In genomic region chr6:8088355-8088754, GRCh38 we compare ENCODE assay signal across 7 cellular contexts. TPM values are rescaled to one million over a fixed set of nuclear protein-coding genes. Genes with fewer than 3 reads are reported as not detected.
A peak's percentile ranks its signal among the peaks of the same experiment; 100 is the strongest.
DNase-seq lines count a peak whose midpoint lies in the region; ATAC-seq and TF ChIP-seq lines count a peak whose summit lies in the region.
"Not testable (repeated sequence)": the region's sequence is repeated elsewhere in the genome, so short reads cannot be mapped to it uniquely, and the experiment has no call there.

No MANE protein-coding gene starts in this region.

- H3K27ac ChIP-seq in HEK293 (ENCODE audit: extremely low read depth, low read depth, low read length) = not testable (repeated sequence)
- H3K27ac ChIP-seq in ascending aorta (peak overlapping the region; percentile 55 to 58), aorta (ENCODE audit: low read depth in 1 of 2, low read length in 2 of 2) (peak overlapping the region; percentile 61 to 72)

- H3K4me1 ChIP-seq in HEK293 (ENCODE audit: control insufficient read depth, insufficient read depth, low read length) (peaks cover 20% of the 10 kb centered on the region), ascending aorta (peaks cover 0 to 24% of the 10 kb centered on the region in 2 donors)
- not testable (repeated sequence) for H3K4me1 ChIP-seq in aorta (ENCODE audit: control insufficient read depth in 1 of 2, insufficient read depth in 2 of 2, low read length in 2 of 2)

- peaks cover 25% of the 10 kb centered on the region for H3K4me1 Mint-ChIP-seq in activated naive CD4-positive, alpha-beta T cell treated with anti-CD3 and anti-CD28 coated beads, Interleukin-2, amount 50 U/mL, for 24 hours
- peaks cover 27% of the 10 kb centered on the region for H3K4me1 Mint-ChIP-seq in dendritic cell treated with granulocyte-macrophage colony-stimulating factor and Interleukin-4, amounts not matched to agents 40 ng/mL and 50 ng/mL, for 4 days (ENCODE audit: low read depth)
- H3K4me1 Mint-ChIP-seq in glutamatergic neuron (ENCODE audit: low read depth, unreplicated experiment) = not testable (repeated sequence)
- peaks cover 20% of the 10 kb centered on the region for H3K4me1 Mint-ChIP-seq in stimulated activated naive CD8-positive, alpha-beta T cell treated with anti-CD3 and anti-CD28 coated beads, Interleukin-15, amount 100 ng/mL, for 72 hours

- peaks cover 49% of the 10 kb centered on the region for H3K36me3 Mint-ChIP-seq in activated naive CD4-positive, alpha-beta T cell treated with anti-CD3 and anti-CD28 coated beads, Interleukin-2, amount 50 U/mL, for 24 hours
- H3K36me3 Mint-ChIP-seq in dendritic cell treated with granulocyte-macrophage colony-stimulating factor and Interleukin-4, amounts not matched to agents 40 ng/mL and 50 ng/mL, for 4 days (ENCODE audit: low read depth) = peaks cover 51% of the 10 kb centered on the region
- peaks cover 33% of the 10 kb centered on the region for H3K36me3 Mint-ChIP-seq in glutamatergic neuron (ENCODE audit: unreplicated experiment)

- H3K27ac Mint-ChIP-seq in activated naive CD4-positive, alpha-beta T cell treated with anti-CD3 and anti-CD28 coated beads, Interleukin-2, amount 50 U/mL, for 24 hours = peak overlapping the region; percentile 38
- peak overlapping the region; percentile 12 for H3K27ac Mint-ChIP-seq in dendritic cell treated with granulocyte-macrophage colony-stimulating factor and Interleukin-4, amounts not matched to agents 40 ng/mL and 50 ng/mL, for 4 days
- H3K27ac Mint-ChIP-seq in glutamatergic neuron (ENCODE audit: unreplicated experiment) = peak overlapping the region; percentile 48
- peak overlapping the region; percentile 59 to 79 for H3K27ac Mint-ChIP-seq in stimulated activated naive CD8-positive, alpha-beta T cell treated with anti-CD3 and anti-CD28 coated beads, Interleukin-15, amount 100 ng/mL, for 72 hours

- H3K36me3 ChIP-seq in HEK293 (ENCODE audit: control insufficient read depth in 2 of 2, insufficient read depth in 1 of 2, low read length in 2 of 2) (peaks cover 27 to 58% of the 10 kb centered on the region in 2 experiments), ascending aorta (peaks cover 0 to 22% of the 10 kb centered on the region in 2 donors)
- not testable (repeated sequence) for H3K36me3 ChIP-seq in aorta (ENCODE audit: control insufficient read depth in 1 of 2, insufficient read depth in 2 of 2, low read length in 1 of 2)

- WGBS in aorta, 2 donors = 69 to 74% methylated on average over 2 of the region's 2 CpGs

- POLR2A ChIA-PET in HEK293 (lab: Yijun Ruan, JAX) = interaction anchor here (1.1 kb wide), 1 partner anchor 14 kb away, joined by 4 read pairs; the partner anchor contains the start of gene EEF1E1

- not testable (repeated sequence) for DNase-seq in ascending aorta (ENCODE audit: low spot score in 2 of 2); glutamatergic neuron; stimulated activated naive CD8-positive, alpha-beta T cell treated with anti-CD3 and anti-CD28 coated beads, Interleukin-15, amount 100 ng/mL, for 72 hours; aorta

- not testable (repeated sequence) for H3K9me3 Mint-ChIP-seq in activated naive CD4-positive, alpha-beta T cell treated with anti-CD3 and anti-CD28 coated beads, Interleukin-2, amount 50 U/mL, for 24 hours; dendritic cell treated with granulocyte-macrophage colony-stimulating factor and Interleukin-4, amounts not matched to agents 40 ng/mL and 50 ng/mL, for 4 days; glutamatergic neuron (ENCODE audit: unreplicated experiment); stimulated activated naive CD8-positive, alpha-beta T cell treated with anti-CD3 and anti-CD28 coated beads, Interleukin-15, amount 100 ng/mL, for 72 hours

- ATAC-seq in stimulated activated naive CD8-positive, alpha-beta T cell treated with anti-CD3 and anti-CD28 coated beads, Interleukin-15, amount 100 ng/mL, for 72 hours; aorta (ENCODE audit: low FRiP score): not testable (repeated sequence)

- not testable (repeated sequence) for H3K27me3 Mint-ChIP-seq in activated naive CD4-positive, alpha-beta T cell treated with anti-CD3 and anti-CD28 coated beads, Interleukin-2, amount 50 U/mL, for 24 hours; dendritic cell treated with granulocyte-macrophage colony-stimulating factor and Interleukin-4, amounts not matched to agents 40 ng/mL and 50 ng/mL, for 4 days; glutamatergic neuron (ENCODE audit: unreplicated experiment); stimulated activated naive CD8-positive, alpha-beta T cell treated with anti-CD3 and anti-CD28 coated beads, Interleukin-15, amount 100 ng/mL, for 72 hours

- TF ChIP-seq CTCF in HEK293 (tag by site-specific recombination; IDR thresholded peaks at IDR 0.05); ascending aorta (IDR thresholded peaks at IDR 0.05); glutamatergic neuron (IDR thresholded peaks at IDR 0.05; ENCODE audit: partially characterized antibody, unreplicated experiment): not testable (repeated sequence)

- not testable (repeated sequence) for H3K4me3 Mint-ChIP-seq in activated naive CD4-positive, alpha-beta T cell treated with anti-CD3 and anti-CD28 coated beads, Interleukin-2, amount 50 U/mL, for 24 hours; dendritic cell treated with granulocyte-macrophage colony-stimulating factor and Interleukin-4, amounts not matched to agents 40 ng/mL and 50 ng/mL, for 4 days; glutamatergic neuron (ENCODE audit: unreplicated experiment); stimulated activated naive CD8-positive, alpha-beta T cell treated with anti-CD3 and anti-CD28 coated beads, Interleukin-15, amount 100 ng/mL, for 72 hours

- H3K4me3 ChIP-seq in HEK293 (ENCODE audit: low read depth, low read length); ascending aorta; aorta (ENCODE audit: low read length in 2 of 2): not testable (repeated sequence)

- H3K27me3 ChIP-seq in ascending aorta; aorta (ENCODE audit: control insufficient read depth in 1 of 2, insufficient read depth in 2 of 2, low read length in 1 of 2): not testable (repeated sequence)

- CTCF ChIA-PET in HEK293 (lab: Yijun Ruan, JAX) = not testable (repeated sequence)

- intact Hi-C loops in ascending aorta (cut with DNase I) = loop anchor here (2.0 kb wide), 1 partner anchor 14 kb away; the partner anchor contains the start of gene EEF1E1
- intact Hi-C loops in dendritic cell treated with granulocyte-macrophage colony-stimulating factor and Interleukin-4, amounts not matched to agents 40 ng/mL and 50 ng/mL, for 4 days (cut with micrococcal nuclease) = not testable (repeated sequence)
- intact Hi-C loops in aorta (cut with DNase I) = loop anchor here in 1 of 2 donors (5.0 kb wide), 1 partner anchor 94 kb away; no protein-coding TSS in a partner anchor

- not testable (repeated sequence) for H3K9me3 ChIP-seq in HEK293 (ENCODE audit: control insufficient read depth, insufficient read depth, low read depth, low read length); ascending aorta; aorta (ENCODE audit: control insufficient read depth, low read length)

TF ChIP-seq in HEK293, 187 proteins besides CTCF, POLR2A, EP300 and RAD21:
- TF ChIP-seq EGR2 (tag by site-specific recombination; IDR thresholded peaks at IDR 0.05; ENCODE audit: low read depth) (peak; percentile 21; the same call in 1 of the 2 replicates), SETDB1 (IDR thresholded peaks at IDR 0.05; ENCODE audit: insufficient read length, low read length) (peak; percentile 74)

RNA-seq across cellular contexts. Expression of gene EEF1E1, which starts 14.0 kb away (rescaled TPM):
- total RNA-seq in ascending aorta (15.5 TPM), glutamatergic neuron (ENCODE audit: unreplicated experiment) (20.6 TPM), aorta (10 to 100 TPM; 17.1 to 17.9 TPM)
- 10 to 100 TPM; 23.2 to 39.3 TPM for polyA plus RNA-seq in aorta

RNA-seq across cellular contexts. Expression of gene BLOC1S5, which starts 24.2 kb away (rescaled TPM):
- total RNA-seq in ascending aorta = 13.3 TPM
- 8.3 TPM for total RNA-seq in glutamatergic neuron (ENCODE audit: unreplicated experiment)
- 10 to 100 TPM; 11.6 to 24.0 TPM for total RNA-seq in aorta
- 1 to 10 TPM; 7.6 to 7.8 TPM for polyA plus RNA-seq in aorta

Comparison
In these comparisons a context has a peak if more than half of its experiments do, and no peak if none do; other contexts are left out.
1. H3K27ac Mint-ChIP-seq: peak in every context shown above with its lines; median percentile 69 in stimulated activated naive CD8-positive, alpha-beta T cell treated with anti-CD3 and anti-CD28 coated beads, Interleukin-15, amount 100 ng/mL, for 72 hours; 48 in glutamatergic neuron; 38 in activated naive CD4-positive, alpha-beta T cell treated with anti-CD3 and anti-CD28 coated beads, Interleukin-2, amount 50 U/mL, for 24 hours; 12 in dendritic cell treated with granulocyte-macrophage colony-stimulating factor and Interleukin-4, amounts not matched to agents 40 ng/mL and 50 ng/mL, for 4 days.